In the genomic region with DNA sequence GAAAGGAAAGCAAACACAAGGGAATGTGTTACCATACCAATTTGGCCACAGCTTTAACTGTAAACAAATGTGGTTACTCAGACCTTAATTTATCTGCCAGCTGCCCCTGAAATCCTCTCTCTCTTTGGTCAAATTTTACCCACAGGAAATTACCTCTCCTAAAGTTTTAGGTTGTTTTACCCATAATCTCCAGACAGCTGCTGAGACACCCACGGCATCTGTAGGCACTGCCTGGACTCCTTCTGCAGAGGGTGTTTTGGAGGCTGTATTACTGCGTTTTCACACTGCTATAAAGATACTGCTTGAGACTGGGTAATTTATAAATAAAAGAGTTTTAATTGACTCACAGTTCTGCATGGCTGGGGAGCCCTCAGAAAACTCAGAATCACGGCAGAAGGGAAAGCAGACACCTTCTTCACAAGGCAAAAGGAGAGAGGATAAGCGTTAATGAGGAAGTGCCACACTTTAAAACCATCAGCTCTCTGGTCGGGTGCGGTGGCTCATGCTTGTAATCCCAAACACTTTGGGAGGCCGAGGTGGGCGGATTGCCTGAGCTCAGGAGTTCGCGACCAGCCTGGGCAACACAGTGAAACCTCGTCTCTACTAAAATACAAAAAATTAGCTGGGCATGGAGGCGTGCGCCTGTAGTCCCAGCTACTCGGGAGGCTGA, we compare ENCODE assay signal across 14 cellular contexts.
"Had no signal": no experiment of that assay in that cellular context is flagged by ENCODE, and none has a peak within 500 bp of the region (broad histone marks: within the 10 kb centered on the region; RNA-seq: fewer than 3 reads in every experiment).

No MANE protein-coding gene starts in this region.

- ATAC-seq: activated CD4-positive, CD25-positive, alpha-beta regulatory T cell treated with anti-CD3 and anti-CD28 coated beads, Interleukin-2, amount 50 U/mL, for 24 hours; activated T-cell treated with anti-CD3 and anti-CD28 coated beads, Interleukin-2, amount 50 U/mL, for 72 hours had no signal

- H3K4me1 ChIP-seq: ascending aorta, thyroid gland had no signal

- H3K27ac ChIP-seq: ascending aorta, thyroid gland had no signal

- H3K4me3 ChIP-seq: ascending aorta, dorsolateral prefrontal cortex, thyroid gland had no signal

- H3K9me3 ChIP-seq: ascending aorta, thyroid gland had no signal

- DNase-seq: activated CD4-positive, alpha-beta T cell treated with anti-CD3 and anti-CD28 coated beads, Interleukin-2, amount 50 U/mL, for 1 hour; activated effector memory CD4-positive, alpha-beta T cell treated with anti-CD3 and anti-CD28 coated beads, Interleukin-2, amount 50 U/mL, for 16 hours; activated naive CD4-positive, alpha-beta T cell treated with anti-CD3 and anti-CD28 coated beads, Interleukin-2, amount 50 U/mL, for 16 hours; activated T-cell treated with anti-CD3 and anti-CD28 coated beads, Interleukin-2, amount 50 U/mL, for 72 hours; natural killer cell; stimulated activated CD4-positive, alpha-beta T cell treated with anti-CD3 and anti-CD28 coated beads, Interleukin-12 subunit alpha, Interleukin-12 subunit beta, amount 100 ng/mL, for 4 hours; stimulated activated CD4-positive, alpha-beta T cell treated with anti-CD3 and anti-CD28 coated beads, Interleukin-1b, Interleukin-23, amount 100 ng/mL, for 48 hours; stimulated activated CD8-positive, alpha-beta memory T cell treated with anti-CD3 and anti-CD28 coated beads, Interleukin-4, amount 100 ng/mL, for 48 hours; stimulated activated naive CD4-positive, alpha-beta T cell; T1000; thyroid gland had no signal

- H3K27me3 ChIP-seq: ascending aorta, dorsolateral prefrontal cortex, thyroid gland had no signal

- H3K36me3 ChIP-seq: ascending aorta, thyroid gland had no signal
